In genomic region chr12:52191841-52192791, GRCh38 we compare ENCODE assay signal across 1 cellular context.
TF ChIP-seq lines count a peak whose summit lies in the region.

TSS of gene KRT80 (minus strand) at chr12:52192014. CDS start at chr12:52191902, 112 bp downstream.

TF ChIP-seq in A549, 52 proteins besides CTCF, POLR2A, EP300 and RAD21 (continued from another document):
- TF ChIP-seq FOSL2 (IDR thresholded peaks at IDR 0.05), result peak; percentile 97
- peak; percentile 96 for TF ChIP-seq FOSL2 (CRISPR knock-in tag; IDR thresholded peaks at IDR 0.05)
- TF ChIP-seq EHMT2 (IDR thresholded peaks at IDR 0.05; ENCODE audit: low read depth), result no peak
- TF ChIP-seq POLR2AphosphoS2 (conservative IDR thresholded peaks at IDR 0.05; ENCODE audit: low read length), result no peak
- TF ChIP-seq CEBPB (IDR thresholded peaks at IDR 0.05), result no peak
- TF ChIP-seq GATA3 (IDR thresholded peaks at IDR 0.05; ENCODE audit: borderline replicate concordance), result peak; percentile 89
- TF ChIP-seq RFX5 (IDR thresholded peaks at IDR 0.05), result no peak
- 0 out of 2 replicates have a peak, but pooled peaks have one; percentile 30 for TF ChIP-seq MYC (IDR thresholded peaks at IDR 0.05; ENCODE audit: borderline replicate concordance, low read length)
- no peak for TF ChIP-seq KDM1A (IDR thresholded peaks at IDR 0.05; ENCODE audit: low read depth)
- no peak for TF ChIP-seq ELK1 (IDR thresholded peaks at IDR 0.05; ENCODE audit: low read depth, low read length)
- TF ChIP-seq ZFP36 (IDR thresholded peaks at IDR 0.05; ENCODE audit: borderline replicate concordance, partially characterized antibody), result no peak
- TF ChIP-seq NPAS2 (CRISPR knock-in tag; IDR thresholded peaks at IDR 0.05; ENCODE audit: borderline replicate concordance), result no peak
- TF ChIP-seq CHD4 (IDR thresholded peaks at IDR 0.05; ENCODE audit: borderline replicate concordance), result no peak
- TF ChIP-seq CBX2 (IDR thresholded peaks at IDR 0.05; ENCODE audit: borderline replicate concordance, low read depth), result no peak
- TF ChIP-seq CHD2 (IDR thresholded peaks at IDR 0.05; ENCODE audit: low read length, partially characterized antibody), result no peak
- TF ChIP-seq JUN (IDR thresholded peaks at IDR 0.05), result peak; percentile 94
- TF ChIP-seq, protein P1, sequence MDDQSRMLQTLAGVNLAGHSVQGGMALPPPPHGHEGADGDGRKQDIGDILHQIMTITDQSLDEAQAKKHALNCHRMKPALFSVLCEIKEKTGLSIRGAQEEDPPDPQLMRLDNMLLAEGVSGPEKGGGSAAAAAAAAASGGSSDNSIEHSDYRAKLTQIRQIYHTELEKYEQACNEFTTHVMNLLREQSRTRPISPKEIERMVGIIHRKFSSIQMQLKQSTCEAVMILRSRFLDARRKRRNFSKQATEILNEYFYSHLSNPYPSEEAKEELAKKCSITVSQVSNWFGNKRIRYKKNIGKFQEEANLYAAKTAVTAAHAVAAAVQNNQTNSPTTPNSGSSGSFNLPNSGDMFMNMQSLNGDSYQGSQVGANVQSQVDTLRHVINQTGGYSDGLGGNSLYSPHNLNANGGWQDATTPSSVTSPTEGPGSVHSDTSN (IDR thresholded peaks at IDR 0.05), result no peak; the same call in 1 of the 2 replicates
- no peak; the same call in none of the 2 replicates for TF ChIP-seq BHLHE40 (IDR thresholded peaks at IDR 0.05; ENCODE audit: low read depth, low read length)
- TF ChIP-seq, protein P2, sequence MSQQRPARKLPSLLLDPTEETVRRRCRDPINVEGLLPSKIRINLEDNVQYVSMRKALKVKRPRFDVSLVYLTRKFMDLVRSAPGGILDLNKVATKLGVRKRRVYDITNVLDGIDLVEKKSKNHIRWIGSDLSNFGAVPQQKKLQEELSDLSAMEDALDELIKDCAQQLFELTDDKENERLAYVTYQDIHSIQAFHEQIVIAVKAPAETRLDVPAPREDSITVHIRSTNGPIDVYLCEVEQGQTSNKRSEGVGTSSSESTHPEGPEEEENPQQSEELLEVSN (IDR thresholded peaks at IDR 0.05; ENCODE audit: borderline replicate concordance, low read depth), result peak; percentile 6; the same call in 1 of the 2 replicates
- 0 out of 2 replicates have a peak, but pooled peaks have one; percentile 29 for TF ChIP-seq ATOH8 (CRISPR knock-in tag; IDR thresholded peaks at IDR 0.05; ENCODE audit: low read depth)
- peak; percentile 47; the same call in 1 of the 2 replicates for TF ChIP-seq FOXS1 (CRISPR knock-in tag; IDR thresholded peaks at IDR 0.05)
- TF ChIP-seq, protein P3, sequence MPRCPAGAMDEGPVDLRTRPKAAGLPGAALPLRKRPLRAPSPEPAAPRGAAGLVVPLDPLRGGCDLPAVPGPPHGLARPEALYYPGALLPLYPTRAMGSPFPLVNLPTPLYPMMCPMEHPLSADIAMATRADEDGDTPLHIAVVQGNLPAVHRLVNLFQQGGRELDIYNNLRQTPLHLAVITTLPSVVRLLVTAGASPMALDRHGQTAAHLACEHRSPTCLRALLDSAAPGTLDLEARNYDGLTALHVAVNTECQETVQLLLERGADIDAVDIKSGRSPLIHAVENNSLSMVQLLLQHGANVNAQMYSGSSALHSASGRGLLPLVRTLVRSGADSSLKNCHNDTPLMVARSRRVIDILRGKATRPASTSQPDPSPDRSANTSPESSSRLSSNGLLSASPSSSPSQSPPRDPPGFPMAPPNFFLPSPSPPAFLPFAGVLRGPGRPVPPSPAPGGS (IDR thresholded peaks at IDR 0.05), result peak; percentile 34; the same call in 1 of the 3 replicates
- TF ChIP-seq RCOR1 (IDR thresholded peaks at IDR 0.05; ENCODE audit: low read depth, low read length), result no peak
- no peak for TF ChIP-seq PHF8 (IDR thresholded peaks at IDR 0.05; ENCODE audit: borderline replicate concordance, low read depth)
- no peak for TF ChIP-seq FOSB (CRISPR knock-in tag; IDR thresholded peaks at IDR 0.05)
- TF ChIP-seq, protein P4, sequence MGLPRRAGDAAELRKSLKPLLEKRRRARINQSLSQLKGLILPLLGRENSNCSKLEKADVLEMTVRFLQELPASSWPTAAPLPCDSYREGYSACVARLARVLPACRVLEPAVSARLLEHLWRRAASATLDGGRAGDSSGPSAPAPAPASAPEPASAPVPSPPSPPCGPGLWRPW (IDR thresholded peaks at IDR 0.05), result no peak
- peak; percentile 84 for TF ChIP-seq MAX (IDR thresholded peaks at IDR 0.05)
- no peak for TF ChIP-seq ZSCAN20 (CRISPR knock-in tag; IDR thresholded peaks at IDR 0.05)
- TF ChIP-seq NFE2L2 (conservative IDR thresholded peaks at IDR 0.05; ENCODE audit: low read length), result no peak
- no peak for TF ChIP-seq TFCP2L1 (CRISPR knock-in tag; IDR thresholded peaks at IDR 0.05)
- TF ChIP-seq HOXA7 (CRISPR knock-in tag; IDR thresholded peaks at IDR 0.05), result no peak
- no peak for TF ChIP-seq MAFK (IDR thresholded peaks at IDR 0.05; ENCODE audit: partially characterized antibody)
- peak; percentile 73; the same call in 1 of the 2 replicates for TF ChIP-seq EHF (CRISPR knock-in tag; IDR thresholded peaks at IDR 0.05)
- no peak for TF ChIP-seq KDM5A (IDR thresholded peaks at IDR 0.05)
- TF ChIP-seq SREBF2 (IDR thresholded peaks at IDR 0.05), result no peak
- TF ChIP-seq HOXB5 (CRISPR knock-in tag; IDR thresholded peaks at IDR 0.05), result peak; percentile 30; the same call in 1 of the 2 replicates
- TF ChIP-seq CBX8 (IDR thresholded peaks at IDR 0.05), result no peak
- TF ChIP-seq NR3C1 (IDR thresholded peaks at IDR 0.05), result no peak
- peak; percentile 84 for TF ChIP-seq HOXB13 (CRISPR knock-in tag; IDR thresholded peaks at IDR 0.05; ENCODE audit: low read depth)
- TF ChIP-seq USF2 (IDR thresholded peaks at IDR 0.05), result peak; percentile 71
- TF ChIP-seq JUNB (IDR thresholded peaks at IDR 0.05), result peak; percentile 94
- TF ChIP-seq SMC3 (IDR thresholded peaks at IDR 0.05), result no peak
- TF ChIP-seq HDAC2 (IDR thresholded peaks at IDR 0.05), result no peak
- no peak for TF ChIP-seq RARB (CRISPR knock-in tag; IDR thresholded peaks at IDR 0.05)
